In genomic region chr1:150161747-150162581, GRCh38 we compare ENCODE assay signal across 7 cellular contexts. TPM values are rescaled to one million over a fixed set of nuclear protein-coding genes. Genes with fewer than 3 reads are reported as not detected.
DNase-seq lines count a peak whose midpoint lies in the region; ATAC-seq and TF ChIP-seq lines count a peak whose summit lies in the region.

No MANE protein-coding gene starts in this region.

- H3K4me1 ChIP-seq in NT2/D1 (ENCODE audit: insufficient read depth, insufficient read length): peaks cover 13% of the 10 kb centered on the region
- no peaks in the 10 kb centered on the region for H3K4me1 ChIP-seq in prostate gland (replicated peaks)
- H3K4me1 ChIP-seq in HAP-1: peaks cover 16% of the 10 kb centered on the region

- H3K9me3 ChIP-seq in NT2/D1 (ENCODE audit: insufficient read depth, low read length): no peaks in the 10 kb centered on the region
- no peaks in the 10 kb centered on the region for H3K9me3 ChIP-seq in prostate gland
- no peaks in the 10 kb centered on the region for H3K9me3 ChIP-seq in HAP-1

- intact Hi-C loops in prostate gland (cut with DNase I): no loop called here

- H3K4me3 ChIP-seq in NT2/D1 (ENCODE audit: insufficient read length, low read depth): peak overlapping the region; percentile 16
- no peak overlapping the region for H3K4me3 ChIP-seq in epithelial cell of esophagus (ENCODE audit: low read length)
- no peak overlapping the region for H3K4me3 ChIP-seq in prostate gland
- no peak overlapping the region for H3K4me3 ChIP-seq in HAP-1

- 56% methylated on average over 9 of the region's 9 CpGs for WGBS in prostate gland

- TF ChIP-seq POLR2A in prostate gland (IDR thresholded peaks at IDR 0.05): no peak

- peak overlapping the region; percentile 93 to 95 for H3K27ac ChIP-seq in prostate gland

- in situ Hi-C loops in GM13976 (cut with MboI; ENCODE audit: low sequenced_read_pairs, unreplicated experiment): loop anchor here (25.0 kb wide), 1 partner anchor 200 kb away; no protein-coding TSS in a partner anchor
- in situ Hi-C loops in HAP-1 (cut with MboI; ENCODE audit: low sequenced_read_pairs): loop anchor here (25.0 kb wide), 1 partner anchor 250 kb away; the partner anchor contains the start of gene SV2A

- TF ChIP-seq CTCF in GM13976 (IDR thresholded peaks at IDR 0.05; ENCODE audit: borderline replicate concordance, control extremely low read depth, extremely low read depth, insufficient read depth, missing control alignments): peak; percentile 51
- TF ChIP-seq CTCF in epithelial cell of esophagus (IDR thresholded peaks at IDR 0.05; ENCODE audit: insufficient read depth, low read depth, low read length, missing control alignments): peak; percentile 8
- TF ChIP-seq CTCF in prostate gland (IDR thresholded peaks at IDR 0.05): peak in 2 of 4 experiments; percentile 8 to 13

- H3K27me3 ChIP-seq in NT2/D1 (ENCODE audit: insufficient read depth, insufficient read length): no peaks in the 10 kb centered on the region
- H3K27me3 ChIP-seq in prostate gland (replicated peaks; ENCODE audit: insufficient read depth): no peaks in the 10 kb centered on the region
- H3K27me3 ChIP-seq in HAP-1 (ENCODE audit: low read depth): no peaks in the 10 kb centered on the region

- H3K36me3 ChIP-seq in NT2/D1 (ENCODE audit: insufficient read depth, insufficient read length, low read length): peaks cover 46% of the 10 kb centered on the region
- H3K36me3 ChIP-seq in prostate gland: no peaks in the 10 kb centered on the region
- H3K36me3 ChIP-seq in HAP-1 (replicated peaks): peaks cover 19% of the 10 kb centered on the region

- DNase-seq in GM13976 (ENCODE audit: low spot score) (no peak), NT2/D1 (ENCODE audit: low read depth, low spot score) (no peak), epithelial cell of esophagus (ENCODE audit: low read depth) (peak; percentile 16), prostate gland (ENCODE audit: low spot score) (no peak), HAP-1 (ENCODE audit: low spot score in 2 of 2) (no peak)

- H3K9ac ChIP-seq in NT2/D1 (ENCODE audit: insufficient read length, low read depth): peak overlapping the region; percentile 69

- ATAC-seq in GM21515 (IDR thresholded peaks at IDR 0.05; ENCODE audit: unreplicated experiment) (no peak), GM19452 (IDR thresholded peaks at IDR 0.05; ENCODE audit: unreplicated experiment) (no peak)

RNA-seq across cellular contexts. Expression of gene PLEKHO1, which starts 12.2 kb away (rescaled TPM):
- total RNA-seq in prostate gland: 10 to 100 TPM; 33.1 to 75.0 TPM
